Comparison of ENCODE assay signal across 17 cellular contexts in genomic region chr4:95091272-95091671, GRCh38.
A peak's percentile ranks its signal among the peaks of the same experiment; 100 is the strongest.
DNase-seq lines count a peak whose midpoint lies in the region; ATAC-seq and TF ChIP-seq lines count a peak whose summit lies in the region.
"Had no signal": no experiment of that assay in that cellular context is flagged by ENCODE, and none has a peak within 500 bp of the region (broad histone marks: within the 10 kb centered on the region; RNA-seq: fewer than 3 reads in every experiment).

No MANE protein-coding gene starts in this region.

- H3K9me3 ChIP-seq in HEK293 (ENCODE audit: control insufficient read depth, insufficient read depth, low read depth, low read length) (no peaks in the 10 kb centered on the region), esophagus muscularis mucosa (no peaks in the 10 kb centered on the region)
- H3K9me3 ChIP-seq: prostate gland had no signal

- H3K27ac ChIP-seq in HEK293 (ENCODE audit: extremely low read depth, low read depth, low read length) (no peak overlapping the region), esophagus muscularis mucosa (replicated peaks in 1 of 4) (peak overlapping the region in 2 of 4 donors; percentile 5 to 15)
- H3K27ac ChIP-seq: RWPE1 had no signal

- peak overlapping the region; percentile 66 to 84 (median 74) for H3K27ac Mint-ChIP-seq in nephron
- peak overlapping the region in 1 of 7 donors; percentile 68 for H3K27ac Mint-ChIP-seq in CD14-positive monocyte
- H3K27ac Mint-ChIP-seq: activated CD8-positive, alpha-beta T cell treated with anti-CD3 and anti-CD28 coated beads for 36 hours; IgD-negative memory B cell had no signal

- H3K36me3 ChIP-seq in HEK293 (ENCODE audit: control insufficient read depth in 2 of 2, insufficient read depth in 1 of 2, low read length in 2 of 2) (no peaks in the 10 kb centered on the region), esophagus muscularis mucosa (no peaks in the 10 kb centered on the region)
- H3K36me3 ChIP-seq: prostate gland had no signal

- DNase-seq in AG20443 (ENCODE audit: low spot score) (peak; percentile 9), astrocyte of the hippocampus (ENCODE audit: low read depth, low spot score) (peak; percentile 62), CD14-positive monocyte (ENCODE audit: low spot score) (no peak), esophagus muscularis mucosa (ENCODE audit: extremely low spot score) (no peak), hepatic stellate cell (ENCODE audit: low spot score) (no peak)
- DNase-seq: activated CD8-positive, alpha-beta T cell treated with anti-CD3 and anti-CD28 coated beads for 36 hours; glutamatergic neuron; naive thymus-derived CD8-positive, alpha-beta T cell; NCI-H2171; stimulated activated naive CD8-positive, alpha-beta T cell treated with anti-CD3 and anti-CD28 coated beads, Interleukin-15, Interleukin-2, amounts not matched to agents 100 U/mL and 50 U/mL, for 24 hours had no signal

- H3K4me3 ChIP-seq in HEK293 (ENCODE audit: low read depth, low read length) (no peak overlapping the region), esophagus muscularis mucosa (no peak overlapping the region)
- H3K4me3 ChIP-seq: lung, prostate gland had no signal

- no peaks in the 10 kb centered on the region for H3K27me3 Mint-ChIP-seq in nephron (ENCODE audit: low read depth)
- peaks cover 0 to 2% (median 0%) of the 10 kb centered on the region in 3 donors for H3K27me3 Mint-ChIP-seq in CD14-positive monocyte (ENCODE audit: low read depth in 3 of 3)
- H3K27me3 Mint-ChIP-seq: IgD-negative memory B cell had no signal

- no peak for TF ChIP-seq POLR2A in esophagus muscularis mucosa (IDR thresholded peaks at IDR 0.05; ENCODE audit: low read depth)

- CTCF ChIA-PET in HEK293 (lab: Yijun Ruan, JAX) = interaction anchor here (0.7 kb wide), 1 partner anchor 1265 kb away, joined by 3 read pairs; no protein-coding TSS in a partner anchor

- no peaks in the 10 kb centered on the region for H3K9me3 Mint-ChIP-seq in nephron
- H3K9me3 Mint-ChIP-seq in CD14-positive monocyte = no peaks in the 10 kb centered on the region
- H3K9me3 Mint-ChIP-seq: activated CD8-positive, alpha-beta T cell treated with anti-CD3 and anti-CD28 coated beads for 36 hours; naive thymus-derived CD8-positive, alpha-beta T cell had no signal

- H3K4me3 Mint-ChIP-seq in nephron (peak overlapping the region in 1 of 3 experiments; percentile 16), CD14-positive monocyte (no peak overlapping the region)
- H3K4me3 Mint-ChIP-seq: activated CD8-positive, alpha-beta T cell treated with anti-CD3 and anti-CD28 coated beads for 36 hours; IgD-negative memory B cell; naive thymus-derived CD8-positive, alpha-beta T cell had no signal

- TF ChIP-seq EP300 in esophagus muscularis mucosa (IDR thresholded peaks at IDR 0.05) = no peak

- intact Hi-C loops in CD14-positive monocyte (cut with micrococcal nuclease) (no loop called here), esophagus muscularis mucosa (cut with DNase I) (loop anchor here (5.0 kb wide), 1 partner anchor 334 kb away; the partner anchor contains the start of gene BMPR1B)

- H3K27me3 ChIP-seq in esophagus muscularis mucosa = no peaks in the 10 kb centered on the region

- POLR2A ChIA-PET in HEK293 (lab: Yijun Ruan, JAX) = interaction anchor here (0.6 kb wide), 1 partner anchor 809 kb away, joined by 3 read pairs; no protein-coding TSS in a partner anchor

- TF ChIP-seq CTCF in HEK293 (tag by site-specific recombination; IDR thresholded peaks at IDR 0.05) (no peak), nephron (IDR thresholded peaks at IDR 0.05; ENCODE audit: unreplicated experiment in 3 of 3) (no peak), CD14-positive monocyte (IDR thresholded peaks at IDR 0.05) (no peak), esophagus muscularis mucosa (IDR thresholded peaks at IDR 0.05) (no peak)

- H3K4me1 ChIP-seq in HEK293 (ENCODE audit: control insufficient read depth, insufficient read depth, low read length) = peaks cover 20% of the 10 kb centered on the region
- H3K4me1 ChIP-seq in esophagus muscularis mucosa = peaks cover 0 to 42% (median 20%) of the 10 kb centered on the region in 4 donors
- H3K4me1 ChIP-seq: prostate gland had no signal

- no peaks in the 10 kb centered on the region for H3K36me3 Mint-ChIP-seq in nephron (ENCODE audit: low read depth)
- H3K36me3 Mint-ChIP-seq in CD14-positive monocyte = no peaks in the 10 kb centered on the region
- H3K36me3 Mint-ChIP-seq: naive thymus-derived CD8-positive, alpha-beta T cell had no signal

- WGBS in esophagus muscularis mucosa = 76% methylated on average over 3 of the region's 3 CpGs

- peaks cover 30% of the 10 kb centered on the region for H3K4me1 Mint-ChIP-seq in nephron
- peaks cover 8% of the 10 kb centered on the region for H3K4me1 Mint-ChIP-seq in CD14-positive monocyte

- no peak for ATAC-seq in GM19467 (IDR thresholded peaks at IDR 0.05; ENCODE audit: unreplicated experiment)
- ATAC-seq: activated CD8-positive, alpha-beta T cell treated with anti-CD3 and anti-CD28 coated beads for 36 hours; naive thymus-derived CD8-positive, alpha-beta T cell; stimulated activated naive CD8-positive, alpha-beta T cell treated with anti-CD3 and anti-CD28 coated beads, Interleukin-15, Interleukin-2, amounts not matched to agents 100 U/mL and 50 U/mL, for 24 hours had no signal

TF ChIP-seq in HEK293, 187 proteins besides CTCF, POLR2A, EP300 and RAD21:
- TF ChIP-seq ZNF366 (tag by site-specific recombination; conservative IDR thresholded peaks at IDR 0.05) = 0 out of 2 replicates have a peak, but pooled peaks have one; percentile 35
- no peak for TF ChIP-seq ZNF707 (tag by site-specific recombination; IDR thresholded peaks at IDR 0.05)
TF ChIP-seq in HEK293: peak in this region for 1.

Comparison
In these comparisons a context has a peak if more than half of its experiments do, and no peak if none do; other contexts are left out.
1. DNase-seq: peak in AG20443 (single experiment) and astrocyte of the hippocampus (single experiment); none in CD14-positive monocyte (single experiment), esophagus muscularis mucosa (single experiment) and hepatic stellate cell (single experiment).